13 cellular contexts compared by ENCODE assay signal in the genomic region with DNA sequence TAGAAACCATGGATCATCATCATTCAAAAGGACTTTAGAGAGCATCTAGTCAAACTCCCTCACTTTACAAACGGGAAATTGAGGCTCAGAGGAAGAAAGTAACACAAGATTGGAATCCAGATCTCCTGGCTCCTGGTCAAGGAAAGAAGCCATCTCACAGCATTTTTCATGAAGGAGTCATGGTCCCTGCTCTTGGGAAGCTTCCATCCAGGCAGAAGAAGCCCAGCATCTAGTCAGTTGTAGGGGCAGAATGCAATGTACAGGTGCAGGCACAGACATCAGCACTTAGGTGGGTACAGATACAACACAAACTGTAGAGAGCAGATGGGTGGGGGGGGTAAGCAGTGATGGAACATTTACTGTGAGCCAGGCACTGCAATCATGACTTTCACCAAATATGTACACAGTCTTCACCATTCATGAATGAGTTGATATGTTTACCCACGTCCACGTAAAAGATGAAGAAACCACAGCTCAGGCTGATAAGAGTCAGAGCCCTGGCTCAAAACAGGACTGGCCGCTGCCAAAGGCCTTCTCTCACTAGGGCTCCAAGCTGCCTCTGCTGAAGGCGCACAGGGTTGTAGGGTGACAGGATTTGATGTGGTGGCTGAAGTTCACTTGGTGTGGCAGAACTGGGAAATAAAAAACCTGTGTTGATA. TPM values are rescaled to one million over a fixed set of nuclear protein-coding genes. Genes with fewer than 3 reads are reported as not detected.
A peak's percentile ranks its signal among the peaks of the same experiment; 100 is the strongest.
DNase-seq lines count a peak whose midpoint lies in the region; ATAC-seq lines count a peak whose summit lies in the region.
"Had no signal": no experiment of that assay in that cellular context is flagged by ENCODE, and none has a peak within 500 bp of the region (broad histone marks: within the 10 kb centered on the region; RNA-seq: fewer than 3 reads in every experiment).

No MANE protein-coding gene starts in this region.

- peaks cover 0 to 33% (median 26%) of the 10 kb centered on the region in 5 donors for H3K4me1 ChIP-seq in subcutaneous abdominal adipose tissue (ENCODE audit: control insufficient read depth in 5 of 5, insufficient read depth in 5 of 5, low read length in 5 of 5)
- H3K4me1 ChIP-seq: thyroid gland had no signal

- H3K9me3 ChIP-seq in subcutaneous abdominal adipose tissue (ENCODE audit: control insufficient read depth in 5 of 5, low read length in 5 of 5), result no peaks in the 10 kb centered on the region
- H3K9me3 ChIP-seq: thyroid gland had no signal

- no peak overlapping the region for H3K9ac ChIP-seq in subcutaneous abdominal adipose tissue (ENCODE audit: low read length in 5 of 5)

- no peaks in the 10 kb centered on the region for H3K36me3 ChIP-seq in subcutaneous abdominal adipose tissue (ENCODE audit: control insufficient read depth in 5 of 5, insufficient read depth in 5 of 5, low read length in 5 of 5)
- H3K36me3 ChIP-seq: thyroid gland had no signal

- ATAC-seq in left lobe of liver, result peak; percentile 80
- ATAC-seq in GM21447 (IDR thresholded peaks at IDR 0.05; ENCODE audit: unreplicated experiment), result no peak
- ATAC-seq: GM23338 had no signal

- H3K4me3 ChIP-seq in subcutaneous abdominal adipose tissue (ENCODE audit: low read depth in 1 of 5, low read length in 5 of 5), result no peak overlapping the region
- H3K4me3 ChIP-seq: GM23338, thyroid gland had no signal

- DNase-seq in NCI-H2171 treated with DMSO at 0.1 percent for 48 hours (lab: John Stamatoyannopoulos, UW) (peak; percentile 28), NCI-H2171 (lab: John Stamatoyannopoulos, UW) (no peak), amniotic epithelial cell (ENCODE audit: low read depth) (peak; percentile 97), left lobe of liver (ENCODE audit: low spot score) (peak; percentile 94), nucleus accumbens (lab: John Stamatoyannopoulos, UW) (no peak), NK-92 (lab: John Stamatoyannopoulos, UW; ENCODE audit: unreplicated experiment) (no peak)
- DNase-seq: 8988T, GDM1, NCI-H526 treated with DMSO at 0.1 percent for 48 hours, thyroid gland had no signal

- no peaks in the 10 kb centered on the region for H3K27me3 ChIP-seq in subcutaneous abdominal adipose tissue (ENCODE audit: control insufficient read depth in 5 of 5, insufficient read depth in 4 of 5, low read length in 5 of 5)
- H3K27me3 ChIP-seq: thyroid gland had no signal

- H3K27ac ChIP-seq in subcutaneous abdominal adipose tissue (ENCODE audit: low read depth, low read length), result peak overlapping the region; percentile 54
- H3K27ac ChIP-seq: thyroid gland had no signal

RNA-seq across cellular contexts. Expression of gene OPTC, which starts 44.0 kb away (rescaled TPM):
- not detected for total RNA-seq in left lobe of liver
- total RNA-seq: thyroid gland had no signal

Comparison
In these comparisons a context has a peak if more than half of its experiments do, and no peak if none do; other contexts are left out.
1. DNase-seq: peak in NCI-H2171 treated with DMSO at 0.1 percent for 48 hours (single experiment), amniotic epithelial cell (single experiment) and left lobe of liver (single experiment); none in NCI-H2171 (single experiment), nucleus accumbens (0 of 56) and NK-92 (single experiment).